ENCODE assay signal across 8 cellular contexts in genomic region chr2:240832205-240832727, GRCh38. TPM values are rescaled to one million over a fixed set of nuclear protein-coding genes. Genes with fewer than 3 reads are reported as not detected.
DNase-seq lines count a peak whose midpoint lies in the region; ATAC-seq and TF ChIP-seq lines count a peak whose summit lies in the region.

No MANE protein-coding gene starts in this region.

- no peaks in the 10 kb centered on the region for H3K79me2 ChIP-seq in smooth muscle cell (ENCODE audit: low read depth)

- H3K27me3 ChIP-seq in breast epithelium (peaks cover 2 to 18% of the 10 kb centered on the region in 2 donors), iPS-20b (ENCODE audit: insufficient read depth, low read length) (peaks cover 49% of the 10 kb centered on the region), smooth muscle cell (ENCODE audit: low read depth) (peaks cover 48% of the 10 kb centered on the region)

- in situ Hi-C loops in GM13976 (cut with MboI; ENCODE audit: low sequenced_read_pairs, unreplicated experiment) = no loop called here

- intact Hi-C loops in breast epithelium (cut with DNase I; ENCODE audit: low total_unique reads) = no loop called here

- H3K4me2 ChIP-seq in smooth muscle cell = peak overlapping the region; percentile 82

- DNase-seq in GM13976 (ENCODE audit: low spot score) (peak; percentile 98), NCI-H2107 (lab: John Stamatoyannopoulos, UW) (peak; percentile 83), breast epithelium (ENCODE audit: low spot score in 2 of 2) (peak; percentile 68 to 81), smooth muscle cell (lab: John Stamatoyannopoulos, UW; ENCODE audit: unreplicated experiment) (peak; percentile 32), HK-2 (ENCODE audit: unreplicated experiment) (no peak)

- no peaks in the 10 kb centered on the region for H3F3A ChIP-seq in smooth muscle cell (ENCODE audit: low read depth)

- no peak for TF ChIP-seq POLR2A in breast epithelium (IDR thresholded peaks at IDR 0.05)

- H3K9ac ChIP-seq in iPS-20b (ENCODE audit: low read depth, low read length) (no peak overlapping the region), smooth muscle cell (ENCODE audit: low read depth) (no peak overlapping the region)

- peak overlapping the region; percentile 52 for H2AFZ ChIP-seq in smooth muscle cell (ENCODE audit: low read depth)

- peak overlapping the region in 1 of 2 donors; percentile 25 for H3K27ac ChIP-seq in breast epithelium
- no peak overlapping the region for H3K27ac ChIP-seq in iPS-20b (ENCODE audit: low read length)
- H3K27ac ChIP-seq in smooth muscle cell (ENCODE audit: low read depth) = no peak overlapping the region

- H4K20me1 ChIP-seq in smooth muscle cell (ENCODE audit: low read depth) = no peaks in the 10 kb centered on the region

- WGBS in smooth muscle cell (ENCODE audit: low lambda C conversion rate) = 10% methylated on average over 41 of the region's 54 CpGs

- peaks cover 0 to 8% of the 10 kb centered on the region in 2 donors for H3K4me1 ChIP-seq in breast epithelium
- no peaks in the 10 kb centered on the region for H3K4me1 ChIP-seq in iPS-20b (ENCODE audit: insufficient read depth, low read length)
- H3K4me1 ChIP-seq in smooth muscle cell (ENCODE audit: low read depth) = peaks cover 10% of the 10 kb centered on the region

- H3K9me3 ChIP-seq in breast epithelium (no peaks in the 10 kb centered on the region), iPS-20b (ENCODE audit: insufficient read depth, low read depth, low read length) (no peaks in the 10 kb centered on the region), smooth muscle cell (replicated peaks; ENCODE audit: low read depth) (no peaks in the 10 kb centered on the region)

- no peaks in the 10 kb centered on the region for H3K36me3 ChIP-seq in breast epithelium
- no peaks in the 10 kb centered on the region for H3K36me3 ChIP-seq in iPS-20b (ENCODE audit: insufficient read depth, low read depth, low read length)
- no peaks in the 10 kb centered on the region for H3K36me3 ChIP-seq in smooth muscle cell (ENCODE audit: low read depth)

- H3K4me3 ChIP-seq in WI38 (ENCODE audit: low read depth, low read length) (peak overlapping the region; percentile 23; the same call in 1 of the 2 replicates), breast epithelium (peak overlapping the region in 2 of 3 donors; percentile 38 to 47), iPS-20b (ENCODE audit: low read length) (peak overlapping the region; percentile 67), smooth muscle cell (peak overlapping the region; percentile 36)

- ATAC-seq in HG02970 (IDR thresholded peaks at IDR 0.05; ENCODE audit: low FRiP score, unreplicated experiment) = peak; percentile 83

- no peak for TF ChIP-seq CTCF in GM13976 (IDR thresholded peaks at IDR 0.05; ENCODE audit: borderline replicate concordance, control extremely low read depth, extremely low read depth, insufficient read depth, missing control alignments)
- TF ChIP-seq CTCF in WI38 (IDR thresholded peaks at IDR 0.05; ENCODE audit: low read depth, low read length) = no peak
- TF ChIP-seq CTCF in breast epithelium (IDR thresholded peaks at IDR 0.05) = no peak
- TF ChIP-seq CTCF in smooth muscle cell (IDR thresholded peaks at IDR 0.05; ENCODE audit: borderline replicate concordance, insufficient read depth, poor library complexity, severe bottlenecking) = no peak

RNA-seq across cellular contexts. Expression of gene KIF1A, which starts 12.2 kb away (rescaled TPM):
- under 1 TPM in 2 of 3 donors, not detected in 1; under 0.01 to 0.29 TPM for total RNA-seq in breast epithelium
- 3.1 and 8.4 TPM in 2 replicates for total RNA-seq in smooth muscle cell
- polyA plus RNA-seq in smooth muscle cell = 4.6 and 8.1 TPM in 2 replicates

RNA-seq across cellular contexts. Expression of gene AGXT, which starts 36.4 kb away (rescaled TPM):
- under 1 TPM in 1 of 3 donors, not detected in 2; under 0.01 TPM for total RNA-seq in breast epithelium
- total RNA-seq in smooth muscle cell = not detected in 2 replicates
- 0.12 TPM in 1 of 2 replicates, not detected in the other for polyA plus RNA-seq in smooth muscle cell
